26 cellular contexts compared by ENCODE assay signal in genomic region chr18:13424377-13424776, GRCh38.
A peak's percentile ranks its signal among the peaks of the same experiment; 100 is the strongest.
DNase-seq lines count a peak whose midpoint lies in the region; ATAC-seq, FAIRE-seq and TF ChIP-seq lines count a peak whose summit lies in the region.
"Had no signal": no experiment of that assay in that cellular context is flagged by ENCODE, and none has a peak within 500 bp of the region (broad histone marks: within the 10 kb centered on the region; RNA-seq: fewer than 3 reads in every experiment).

No MANE protein-coding gene starts in this region.

- no peaks in the 10 kb centered on the region; a peak in 1 of 7 replicates for H3K4me1 ChIP-seq in H1 (replicated peaks in 1 of 4; ENCODE audit: control insufficient read depth in 3 of 4, insufficient read depth in 4 of 4, low read length in 3 of 4)
- H3K4me1 ChIP-seq: Caco-2 had no signal

- no peak overlapping the region for H3K23ac ChIP-seq in H1 (ENCODE audit: insufficient read length)

- no peak overlapping the region for H3K27ac ChIP-seq in H1 (ENCODE audit: low read depth, low read length)
- H3K27ac ChIP-seq: BLaER1 had no signal

- no peaks in the 10 kb centered on the region for H3K36me3 ChIP-seq in H1 (ENCODE audit: control insufficient read depth in 2 of 4, insufficient read depth in 4 of 4, low read length in 3 of 4)

- DNase-seq in activated CD8-positive, alpha-beta T cell treated with anti-CD3 and anti-CD28 coated beads, Interleukin-2, amount 10 ng/mL, durations not matched to agents 7 days and 5 days = no peak
- no peak for DNase-seq in activated CD8-positive, alpha-beta T cell treated with anti-CD3 and anti-CD28 coated beads for 36 hours
- peak; percentile 23 for DNase-seq in NCI-H2227 treated with DMSO at 0.1 percent for 48 hours (lab: John Stamatoyannopoulos, UW)
- no peak for DNase-seq in H1 (ENCODE audit: low read depth in 1 of 2, low spot score in 2 of 2)
- no peak for DNase-seq in urothelium cell line (ENCODE audit: low spot score)
- DNase-seq in NK-92 (lab: John Stamatoyannopoulos, UW; ENCODE audit: unreplicated experiment) = no peak
- DNase-seq in NCI-H2107 (lab: John Stamatoyannopoulos, UW) = no peak
- DNase-seq: Caco-2; CD4-positive, alpha-beta T cell; KBM-7; MV-4-11; NCI-H1105; NCI-H1436 treated with DMSO at 0.1 percent for 48 hours; NCI-H2029; NCI-H2171; NCI-H524; RPMI8226; SHP77; T-cell had no signal

- no peak overlapping the region for H2BK15ac ChIP-seq in H1 (ENCODE audit: low read length)

- no peak overlapping the region for H3K18ac ChIP-seq in H1 (ENCODE audit: extremely low read depth, low read length)

- no peaks in the 10 kb centered on the region for H3K79me1 ChIP-seq in H1 (ENCODE audit: low read depth, low read length)

- peak overlapping the region; percentile 21 for H3K4ac ChIP-seq in H1 (replicated peaks; ENCODE audit: insufficient read length, low read depth, low read length)

- H3K27ac Mint-ChIP-seq in activated CD8-positive, alpha-beta T cell treated with anti-CD3 and anti-CD28 coated beads, Interleukin-2, amount 10 ng/mL, durations not matched to agents 7 days and 5 days = peak overlapping the region; percentile 70
- H3K27ac Mint-ChIP-seq in activated CD8-positive, alpha-beta T cell treated with anti-CD3 and anti-CD28 coated beads for 36 hours = no peak overlapping the region
- H3K27ac Mint-ChIP-seq: CD4-positive, alpha-beta T cell; T-cell had no signal

- CTCF ChIA-PET in activated CD8-positive, alpha-beta T cell treated with anti-CD3 and anti-CD28 coated beads, Interleukin-2, amount 10 ng/mL, durations not matched to agents 7 days and 5 days (lab: Charles Lee) = no interaction called here
- CTCF ChIA-PET in activated CD8-positive, alpha-beta T cell treated with anti-CD3 and anti-CD28 coated beads for 36 hours (lab: Charles Lee) = no interaction called here
- CTCF ChIA-PET in H1 (lab: Charles Lee; ENCODE audit: partially characterized antibody) = interaction anchor here (0.6 kb wide), 1 partner anchor 70 kb away, joined by 3 read pairs; no protein-coding TSS in a partner anchor

- H2AK5ac ChIP-seq in H1 (ENCODE audit: low read depth, low read length) = no peak overlapping the region

- H3K14ac ChIP-seq in H1 (ENCODE audit: insufficient read length) = no peak overlapping the region

- no peak overlapping the region for H2BK12ac ChIP-seq in H1 (ENCODE audit: low read depth, low read length)

- no peak overlapping the region for H2BK20ac ChIP-seq in H1 (ENCODE audit: low read length)

- H3K27me3 Mint-ChIP-seq in activated CD8-positive, alpha-beta T cell treated with anti-CD3 and anti-CD28 coated beads, Interleukin-2, amount 10 ng/mL, durations not matched to agents 7 days and 5 days (ENCODE audit: low read depth) = no peaks in the 10 kb centered on the region
- no peaks in the 10 kb centered on the region for H3K27me3 Mint-ChIP-seq in activated CD8-positive, alpha-beta T cell treated with anti-CD3 and anti-CD28 coated beads for 36 hours
- H3K27me3 Mint-ChIP-seq: CD4-positive, alpha-beta T cell; T-cell had no signal

- no peaks in the 10 kb centered on the region for H3K9me3 ChIP-seq in H1 (ENCODE audit: insufficient read depth in 2 of 2, low read depth in 1 of 2, low read length in 1 of 2)
- H3K9me3 ChIP-seq: BLaER1, Caco-2 had no signal

- H4K91ac ChIP-seq in H1 (replicated peaks; ENCODE audit: insufficient read length, low read length) = no peak overlapping the region

- no peak for TF ChIP-seq EP300 in H1 (IDR thresholded peaks at IDR 0.05; ENCODE audit: borderline replicate concordance in 1 of 2, low read depth in 2 of 2, low read length in 2 of 2)

- H3K4me3 Mint-ChIP-seq in activated CD8-positive, alpha-beta T cell treated with anti-CD3 and anti-CD28 coated beads, Interleukin-2, amount 10 ng/mL, durations not matched to agents 7 days and 5 days = no peak overlapping the region
- H3K4me3 Mint-ChIP-seq in activated CD8-positive, alpha-beta T cell treated with anti-CD3 and anti-CD28 coated beads for 36 hours = no peak overlapping the region
- H3K4me3 Mint-ChIP-seq: CD4-positive, alpha-beta T cell; T-cell had no signal

- WGBS in H1 (ENCODE audit: extremely low coverage in 1 of 2, insufficient coverage in 1 of 2, insufficient read length in 1 of 2, insufficient replicate concordance in 2 of 2, low coverage in 1 of 2, low lambda C conversion rate in 2 of 2, missing lambda C conversion rate in 1 of 2), 2 experiments = 86% methylated on average over 8 of the region's 8 CpGs; no CpG with 5 or more reads in 1 of the 2 experiments

- no peak overlapping the region for H3K56ac ChIP-seq in H1 (replicated peaks; ENCODE audit: insufficient read length, low read depth, low read length)

- no peak for TF ChIP-seq RAD21 in H1 (IDR thresholded peaks at IDR 0.05 in 1 of 2, conservative IDR thresholded peaks at IDR 0.05 in 1 of 2; ENCODE audit: low read depth in 2 of 2, low read length in 2 of 2)

- no peak overlapping the region for H3K4me2 ChIP-seq in H1 (ENCODE audit: insufficient read depth in 1 of 2, low read depth in 2 of 2, low read length in 2 of 2)
- H3K4me2 ChIP-seq: BLaER1 had no signal

- FAIRE-seq in H1 (lab: Jason Lieb, UNC) = no peak
- peak; percentile 94 for FAIRE-seq in urothelium cell line (lab: Jason Lieb, UNC)
- FAIRE-seq: A204.1, G401.6, GM12891, H54, HTR-8/SVneo had no signal

- intact Hi-C loops in activated CD8-positive, alpha-beta T cell treated with anti-CD3 and anti-CD28 coated beads for 36 hours (cut with micrococcal nuclease) = no loop called here

- H2BK120ac ChIP-seq in H1 (replicated peaks; ENCODE audit: low read depth, low read length) = no peak overlapping the region

- H3K4me1 Mint-ChIP-seq in activated CD8-positive, alpha-beta T cell treated with anti-CD3 and anti-CD28 coated beads, Interleukin-2, amount 10 ng/mL, durations not matched to agents 7 days and 5 days (ENCODE audit: low read depth) = peaks cover 60% of the 10 kb centered on the region
- H3K4me1 Mint-ChIP-seq in activated CD8-positive, alpha-beta T cell treated with anti-CD3 and anti-CD28 coated beads for 36 hours (ENCODE audit: low read depth) = peaks cover 34% of the 10 kb centered on the region

- H3K9ac ChIP-seq in H1 (replicated peaks in 1 of 4; ENCODE audit: extremely low read depth in 1 of 4, low read depth in 3 of 4, low read length in 3 of 4) = no peak overlapping the region
- H3K9ac ChIP-seq: BLaER1 had no signal

- H3K27me3 ChIP-seq in H1 (replicated peaks in 1 of 4; ENCODE audit: control insufficient read depth in 3 of 4, extremely low read depth in 1 of 4, insufficient read depth in 3 of 4, low read length in 3 of 4) = no peaks in the 10 kb centered on the region
- H3K27me3 ChIP-seq: BLaER1 had no signal

- H3K23me2 ChIP-seq in H1 (ENCODE audit: low read depth, low read length) = no peaks in the 10 kb centered on the region; the same call in 1 of the 2 replicates

- no peaks in the 10 kb centered on the region for H3K36me3 Mint-ChIP-seq in activated CD8-positive, alpha-beta T cell treated with anti-CD3 and anti-CD28 coated beads, Interleukin-2, amount 10 ng/mL, durations not matched to agents 7 days and 5 days (ENCODE audit: low read depth)
- H3K36me3 Mint-ChIP-seq in activated CD8-positive, alpha-beta T cell treated with anti-CD3 and anti-CD28 coated beads for 36 hours (ENCODE audit: low read depth) = no peaks in the 10 kb centered on the region

- POLR2A ChIA-PET in activated CD8-positive, alpha-beta T cell treated with anti-CD3 and anti-CD28 coated beads, Interleukin-2, amount 10 ng/mL, durations not matched to agents 7 days and 5 days (lab: Charles Lee) = no interaction called here
- POLR2A ChIA-PET in activated CD8-positive, alpha-beta T cell treated with anti-CD3 and anti-CD28 coated beads for 36 hours (lab: Charles Lee) = no interaction called here
- POLR2A ChIA-PET in H1 (lab: Charles Lee; ENCODE audit: partially characterized antibody) = no interaction called here

- H3K79me2 ChIP-seq in H1 (ENCODE audit: control insufficient read depth in 1 of 2, insufficient read depth in 2 of 2, low read length in 2 of 2) = no peaks in the 10 kb centered on the region

- ATAC-seq in activated CD8-positive, alpha-beta T cell treated with anti-CD3 and anti-CD28 coated beads, Interleukin-2, amount 10 ng/mL, durations not matched to agents 7 days and 5 days = no peak
- ATAC-seq in activated CD8-positive, alpha-beta T cell treated with anti-CD3 and anti-CD28 coated beads for 36 hours = no peak
- no peak for ATAC-seq in GM18517 (IDR thresholded peaks at IDR 0.05; ENCODE audit: unreplicated experiment)
- ATAC-seq: T-cell had no signal

- no peak for TF ChIP-seq POLR2A in H1 (IDR thresholded peaks at IDR 0.05; ENCODE audit: control extremely low read depth in 1 of 2, low read depth in 2 of 2, low read length in 2 of 2)

- no peak overlapping the region for H2AFZ ChIP-seq in H1 (ENCODE audit: low read length)

- no peak overlapping the region for H4K8ac ChIP-seq in H1 (ENCODE audit: extremely low read depth, insufficient read depth, low read length)

- no peak overlapping the region for H2BK5ac ChIP-seq in H1 (ENCODE audit: low read depth, low read length)

- H3K4me3 ChIP-seq in H1 (ENCODE audit: extremely low read depth in 1 of 4, insufficient read depth in 2 of 4, low read depth in 3 of 4, low read length in 4 of 4) = no peak overlapping the region
- H3K4me3 ChIP-seq: BLaER1 had no signal

- no peaks in the 10 kb centered on the region for H3K9me3 Mint-ChIP-seq in activated CD8-positive, alpha-beta T cell treated with anti-CD3 and anti-CD28 coated beads, Interleukin-2, amount 10 ng/mL, durations not matched to agents 7 days and 5 days (ENCODE audit: insufficient read depth)
- H3K9me3 Mint-ChIP-seq in activated CD8-positive, alpha-beta T cell treated with anti-CD3 and anti-CD28 coated beads for 36 hours = no peaks in the 10 kb centered on the region
- H3K9me3 Mint-ChIP-seq: CD4-positive, alpha-beta T cell; T-cell had no signal

- no peak for TF ChIP-seq CTCF in activated CD8-positive, alpha-beta T cell treated with anti-CD3 and anti-CD28 coated beads for 36 hours (IDR thresholded peaks at IDR 0.05)
- TF ChIP-seq CTCF in H1 (IDR thresholded peaks at IDR 0.05; ENCODE audit: control extremely low read depth in 1 of 3, insufficient read depth in 1 of 3, low read depth in 1 of 3, low read length in 3 of 3) = no peak

- no peaks in the 10 kb centered on the region for H4K20me1 ChIP-seq in H1 (replicated peaks in 1 of 2; ENCODE audit: control insufficient read depth in 1 of 2, insufficient read depth in 2 of 2, low read length in 2 of 2)

- H4K5ac ChIP-seq in H1 (ENCODE audit: insufficient read length, low read depth, low read length) = no peak overlapping the region

TF ChIP-seq in H1, 55 proteins besides CTCF, POLR2A, EP300 and RAD21 (continues in another document):
- TF ChIP-seq SIN3A (conservative IDR thresholded peaks at IDR 0.05 in 1 of 2, IDR thresholded peaks at IDR 0.05 in 1 of 2; ENCODE audit: low read depth in 1 of 2, low read length in 2 of 2) (no peak), CREB1 (IDR thresholded peaks at IDR 0.05) (no peak), CHD2 (IDR thresholded peaks at IDR 0.05; ENCODE audit: low read length) (no peak), SIX5 (IDR thresholded peaks at IDR 0.05; ENCODE audit: low read depth, low read length) (no peak), NANOG (IDR thresholded peaks at IDR 0.05; ENCODE audit: insufficient read depth, low read depth, low read length, poor library complexity, severe bottlenecking) (no peak), KDM5A (IDR thresholded peaks at IDR 0.05; ENCODE audit: low read length) (no peak), POU5F1 (IDR thresholded peaks at IDR 0.05; ENCODE audit: low read depth, low read length) (no peak)
